Comparison of ENCODE assay signal across 15 cellular contexts in genomic region chr3:124588036-124588435, GRCh38.
DNase-seq lines count a peak whose midpoint lies in the region; ATAC-seq, FAIRE-seq and TF ChIP-seq lines count a peak whose summit lies in the region.
"Had no signal": no experiment of that assay in that cellular context is flagged by ENCODE, and none has a peak within 500 bp of the region (broad histone marks: within the 10 kb centered on the region; RNA-seq: fewer than 3 reads in every experiment).

No MANE protein-coding gene starts in this region.

- 47 to 70% (median 63%) methylated on average over 1 of the region's 1 CpG for WGBS in stomach, 5 donors

- H3K36me3 ChIP-seq in CD4-positive, CD25-positive, alpha-beta regulatory T cell (ENCODE audit: control insufficient read depth, insufficient read depth, low read length) = peaks cover 3% of the 10 kb centered on the region
- H3K36me3 ChIP-seq in stomach = no peaks in the 10 kb centered on the region
- H3K36me3 ChIP-seq: BLaER1 treated with 17β-estradiol and CSF1 and Interleukin-3, amounts not matched to agents 10 nM and 100 nM had no signal

- peak; percentile 64 for FAIRE-seq in GM12892 (lab: Jason Lieb, UNC)
- FAIRE-seq: D721Med, G401.6, H1 had no signal

- no peak for TF ChIP-seq CTCF in endothelial cell (IDR thresholded peaks at IDR 0.05; ENCODE audit: unreplicated experiment)
- no peak for TF ChIP-seq CTCF in stomach (IDR thresholded peaks at IDR 0.05)
- no peak for TF ChIP-seq CTCF in foreskin keratinocyte (conservative IDR thresholded peaks at IDR 0.05)
- TF ChIP-seq CTCF in HFFc6 (IDR thresholded peaks at IDR 0.05) = no peak

- DNase-seq in CD4-positive, CD25-positive, alpha-beta regulatory T cell = no peak
- DNase-seq in GM12892 (ENCODE audit: insufficient read length) (no peak), endothelial cell (ENCODE audit: low spot score) (no peak), stomach (no peak), foreskin keratinocyte (no peak), HFFc6 (no peak)
- DNase-seq: CD8-positive, alpha-beta memory T cell; COR-L47; H9 had no signal

- H3K4me1 ChIP-seq in CD4-positive, CD25-positive, alpha-beta regulatory T cell (ENCODE audit: control insufficient read depth, insufficient read depth, low read length, poor library complexity, severe bottlenecking) = peaks cover 21% of the 10 kb centered on the region
- peaks cover 23 to 78% (median 63%) of the 10 kb centered on the region in 4 donors for H3K4me1 ChIP-seq in stomach
- H3K4me1 ChIP-seq in foreskin keratinocyte = peaks cover 3% of the 10 kb centered on the region

- H3K4me1 Mint-ChIP-seq in CD4-positive, CD25-positive, alpha-beta regulatory T cell = peaks cover 12 to 80% (median 27%) of the 10 kb centered on the region in 4 donors
- H3K4me1 Mint-ChIP-seq in endothelial cell (ENCODE audit: unreplicated experiment) (peaks cover 60% of the 10 kb centered on the region), HFFc6 (ENCODE audit: low read depth) (peaks cover 5% of the 10 kb centered on the region; the same call in 1 of the 2 replicates)

- no peak overlapping the region for H3K27ac ChIP-seq in CD4-positive, CD25-positive, alpha-beta regulatory T cell (ENCODE audit: insufficient read depth, low read length, poor library complexity, severe bottlenecking)
- H3K27ac ChIP-seq in stomach (peak overlapping the region in 4 of 5 donors; percentile 80 to 92 (median 88)), foreskin keratinocyte (no peak overlapping the region)
- H3K27ac ChIP-seq: BLaER1 treated with 17β-estradiol and CSF1 and Interleukin-3, amounts not matched to agents 10 nM and 100 nM had no signal

- no peaks in the 10 kb centered on the region for H3K9me3 ChIP-seq in CD4-positive, CD25-positive, alpha-beta regulatory T cell (ENCODE audit: control insufficient read depth in 2 of 2, low read length in 2 of 2)
- H3K9me3 ChIP-seq in stomach = no peaks in the 10 kb centered on the region

- peak overlapping the region; percentile 1 to 70 (median 4) for H3K27ac Mint-ChIP-seq in CD4-positive, CD25-positive, alpha-beta regulatory T cell
- peak overlapping the region; percentile 50 for H3K27ac Mint-ChIP-seq in endothelial cell (ENCODE audit: unreplicated experiment)
- H3K27ac Mint-ChIP-seq in HFFc6 = no peak overlapping the region
- H3K27ac Mint-ChIP-seq: B cell, H9 had no signal

- no peaks in the 10 kb centered on the region for H3K9me3 Mint-ChIP-seq in CD4-positive, CD25-positive, alpha-beta regulatory T cell
- H3K9me3 Mint-ChIP-seq in endothelial cell (ENCODE audit: unreplicated experiment) (no peaks in the 10 kb centered on the region), HFFc6 (no peaks in the 10 kb centered on the region)
- H3K9me3 Mint-ChIP-seq: CD8-positive, alpha-beta memory T cell; H9 had no signal

- intact Hi-C loops in stomach (cut with DNase I; ENCODE audit: low total_unique reads) = no loop called here

- H3K4me3 Mint-ChIP-seq in CD4-positive, CD25-positive, alpha-beta regulatory T cell = peak overlapping the region in 1 of 4 donors; percentile 51
- H3K4me3 Mint-ChIP-seq in endothelial cell (ENCODE audit: unreplicated experiment) (peak overlapping the region; percentile 13), HFFc6 (no peak overlapping the region)
- H3K4me3 Mint-ChIP-seq: B cell; CD8-positive, alpha-beta memory T cell; H9 had no signal

- H3K36me3 Mint-ChIP-seq in CD4-positive, CD25-positive, alpha-beta regulatory T cell = peaks cover 11% of the 10 kb centered on the region
- H3K36me3 Mint-ChIP-seq in endothelial cell (ENCODE audit: low read depth, unreplicated experiment) (no peaks in the 10 kb centered on the region), HFFc6 (ENCODE audit: low read depth) (no peaks in the 10 kb centered on the region)
- H3K36me3 Mint-ChIP-seq: CD8-positive, alpha-beta memory T cell had no signal

- TF ChIP-seq EP300 in stomach (IDR thresholded peaks at IDR 0.05) = no peak

- H3K4me3 ChIP-seq in CD4-positive, CD25-positive, alpha-beta regulatory T cell (ENCODE audit: low read depth, low read length) = no peak overlapping the region
- H3K4me3 ChIP-seq in stomach = no peak overlapping the region
- H3K4me3 ChIP-seq: BLaER1 treated with 17β-estradiol and CSF1 and Interleukin-3, amounts not matched to agents 10 nM and 100 nM had no signal

- H3K27me3 Mint-ChIP-seq in CD4-positive, CD25-positive, alpha-beta regulatory T cell = peaks cover 21% of the 10 kb centered on the region
- H3K27me3 Mint-ChIP-seq in endothelial cell (ENCODE audit: unreplicated experiment) (peaks cover 2% of the 10 kb centered on the region), HFFc6 (ENCODE audit: insufficient read depth) (peaks cover 65% of the 10 kb centered on the region)

- no peak for ATAC-seq in CD4-positive, CD25-positive, alpha-beta regulatory T cell (ENCODE audit: low read depth in 2 of 2)
- ATAC-seq in foreskin keratinocyte (no peak), GM18520 (IDR thresholded peaks at IDR 0.05; ENCODE audit: unreplicated experiment) (no peak)

- TF ChIP-seq POLR2A in GM12892 (IDR thresholded peaks at IDR 0.05; ENCODE audit: low read depth, low read length) (no peak), stomach (IDR thresholded peaks at IDR 0.05) (no peak)

- H3K27me3 ChIP-seq in CD4-positive, CD25-positive, alpha-beta regulatory T cell (ENCODE audit: control insufficient read depth, insufficient read depth, low read length) = peaks cover 4% of the 10 kb centered on the region
- H3K27me3 ChIP-seq in stomach (peaks cover 0 to 24% (median 0%) of the 10 kb centered on the region in 3 donors), foreskin keratinocyte (peaks cover 57% of the 10 kb centered on the region)

Comparison
In these comparisons a context has a peak if more than half of its experiments do, and no peak if none do; other contexts are left out.
1. H3K27ac ChIP-seq: peak in stomach (4 of 5); none in CD4-positive, CD25-positive, alpha-beta regulatory T cell (single experiment) and foreskin keratinocyte (single experiment).